Comparison of ENCODE assay signal across 19 cellular contexts in the genomic region with DNA sequence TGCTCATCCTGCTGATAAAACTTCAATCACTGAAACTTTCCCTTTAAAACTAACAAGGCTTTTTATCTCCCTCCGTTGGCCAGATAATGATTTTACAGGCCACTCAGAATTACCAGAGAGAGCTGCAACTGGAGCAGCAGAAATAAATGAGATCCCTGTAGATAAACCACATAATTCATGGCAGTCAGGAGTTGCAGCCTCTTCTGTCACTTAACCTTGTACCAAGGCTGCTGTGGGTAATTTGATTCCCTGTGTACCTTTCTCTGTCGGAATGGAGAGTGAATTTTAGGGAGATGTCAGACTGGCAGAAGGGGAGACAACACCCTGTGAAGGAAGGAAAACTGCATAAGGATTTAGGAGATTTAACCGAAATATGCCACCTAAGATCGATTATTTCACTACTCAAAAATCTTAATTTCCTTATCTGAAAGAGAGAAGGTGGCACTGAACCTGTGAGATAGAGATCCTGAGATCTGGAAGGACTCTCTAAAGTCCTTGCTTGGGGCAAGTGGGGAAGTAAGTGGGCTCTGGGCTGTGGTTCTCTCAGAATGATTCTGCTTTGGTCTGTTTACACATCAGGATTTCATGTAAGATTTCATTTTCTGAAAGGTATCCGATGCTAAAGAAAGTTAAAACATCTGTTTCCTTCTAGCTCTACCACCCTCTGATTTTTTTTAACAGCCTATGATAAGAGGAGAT. TPM values are rescaled to one million over a fixed set of nuclear protein-coding genes. Genes with fewer than 3 reads are reported as not detected.
DNase-seq lines count a peak whose midpoint lies in the region; ATAC-seq and TF ChIP-seq lines count a peak whose summit lies in the region.
"Had no signal": no experiment of that assay in that cellular context is flagged by ENCODE, and none has a peak within 500 bp of the region (broad histone marks: within the 10 kb centered on the region; RNA-seq: fewer than 3 reads in every experiment).

No MANE protein-coding gene starts in this region.

- no peak; a peak in 1 of 4 replicates for TF ChIP-seq CTCF in GM23338 (conservative IDR thresholded peaks at IDR 0.05; ENCODE audit: low read depth in 2 of 2)
- no peak for TF ChIP-seq CTCF in brain microvascular endothelial cell (IDR thresholded peaks at IDR 0.05; ENCODE audit: low read depth, low read length, missing control alignments)

- no peak overlapping the region for H2BK120ac ChIP-seq in mesenchymal stem cell (ENCODE audit: low read depth, low read length)

- no peaks in the 10 kb centered on the region for H3K9me2 ChIP-seq in GM23338 (ENCODE audit: insufficient read depth)

- no peak; the same call in 2 of the 3 replicates for ATAC-seq in GM23338
- ATAC-seq: left lobe of liver had no signal

- no peak overlapping the region for H4K91ac ChIP-seq in mesenchymal stem cell (ENCODE audit: low read length)

- CTCF ChIA-PET in CD8-positive, alpha-beta memory T cell (lab: Charles Lee): no interaction called here

- H3K4me1 ChIP-seq in GM23338 (ENCODE audit: insufficient read depth): no peaks in the 10 kb centered on the region; the same call in 1 of the 2 replicates
- H3K4me1 ChIP-seq in mesenchymal stem cell (ENCODE audit: control insufficient read depth, insufficient read depth, low read depth, low read length): no peaks in the 10 kb centered on the region
- H3K4me1 ChIP-seq in CD8-positive, alpha-beta memory T cell (ENCODE audit: insufficient read depth, low read length): no peaks in the 10 kb centered on the region

- H3K27me3 Mint-ChIP-seq in GM23338 (ENCODE audit: insufficient read depth, low read depth, poor library complexity): peaks cover 2% of the 10 kb centered on the region
- H3K27me3 Mint-ChIP-seq in CD8-positive, alpha-beta memory T cell: peaks cover 8 to 15% of the 10 kb centered on the region in 2 donors

- no peaks in the 10 kb centered on the region for H3K36me3 Mint-ChIP-seq in GM23338 (ENCODE audit: low read depth)
- peaks cover 0 to 4% (median 0%) of the 10 kb centered on the region in 3 donors for H3K36me3 Mint-ChIP-seq in CD8-positive, alpha-beta memory T cell
- H3K36me3 Mint-ChIP-seq: type B pancreatic cell had no signal

- no peaks in the 10 kb centered on the region for H3K79me2 ChIP-seq in GM23338 (replicated peaks; ENCODE audit: insufficient read depth)

- H4K8ac ChIP-seq in mesenchymal stem cell (ENCODE audit: low read length): no peak overlapping the region

- no peaks in the 10 kb centered on the region for H4K20me1 ChIP-seq in GM23338 (replicated peaks; ENCODE audit: insufficient read depth)

- H3K14ac ChIP-seq in mesenchymal stem cell (ENCODE audit: low read length in 2 of 2): no peak overlapping the region

- POLR2A ChIA-PET in CD8-positive, alpha-beta memory T cell (lab: Charles Lee): no interaction called here

- no peak overlapping the region for H3K9ac ChIP-seq in mesenchymal stem cell (ENCODE audit: low read length)

- H3K4ac ChIP-seq in mesenchymal stem cell (ENCODE audit: low read depth in 1 of 2, low read length in 2 of 2): no peak overlapping the region

- H2AK5ac ChIP-seq in mesenchymal stem cell (ENCODE audit: low read length, severe bottlenecking): no peak overlapping the region

- in situ Hi-C loops in brain microvascular endothelial cell (cut with HindIII; ENCODE audit: low pct_ligation_motif_present, low sequenced_read_pairs): no loop called here

- no peak overlapping the region for H3K4me2 ChIP-seq in GM23338
- no peak overlapping the region for H3K4me2 ChIP-seq in mesenchymal stem cell (ENCODE audit: low read length, poor library complexity, severe bottlenecking)

- H3K79me1 ChIP-seq in mesenchymal stem cell (replicated peaks; ENCODE audit: low read length, poor library complexity, severe bottlenecking): no peaks in the 10 kb centered on the region

- H2AFZ ChIP-seq in GM23338 (peak overlapping the region; percentile 49; the same call in 1 of the 2 replicates), mesenchymal stem cell (ENCODE audit: low read depth, low read length) (no peak overlapping the region)

- H3K4me1 Mint-ChIP-seq in GM23338: peaks cover 24% of the 10 kb centered on the region; the same call in 2 of the 3 replicates
- peaks cover 5 to 11% (median 6%) of the 10 kb centered on the region in 3 donors for H3K4me1 Mint-ChIP-seq in CD8-positive, alpha-beta memory T cell

- 19% methylated on average over 2 of the region's 5 CpGs for WGBS in mesenchymal stem cell

- no peak overlapping the region for H3K18ac ChIP-seq in mesenchymal stem cell (ENCODE audit: low read depth in 1 of 2, low read length in 2 of 2)

- H3K27ac ChIP-seq in GM23338 (ENCODE audit: low read depth) (no peak overlapping the region), mesenchymal stem cell (ENCODE audit: low read length, poor library complexity, severe bottlenecking) (no peak overlapping the region), brain microvascular endothelial cell (no peak overlapping the region)
- no peak overlapping the region for H3K27ac ChIP-seq in CD8-positive, alpha-beta memory T cell (ENCODE audit: low read depth, low read length)
- H3K27ac ChIP-seq: skin epidermis had no signal

- H3K27ac Mint-ChIP-seq in GM23338: no peak overlapping the region
- no peak overlapping the region for H3K27ac Mint-ChIP-seq in CD8-positive, alpha-beta memory T cell
- H3K27ac Mint-ChIP-seq: type B pancreatic cell had no signal

- H2BK12ac ChIP-seq in mesenchymal stem cell (ENCODE audit: low read length in 2 of 2): no peak overlapping the region

- H3K27me3 ChIP-seq in GM23338 (ENCODE audit: insufficient read depth) (no peaks in the 10 kb centered on the region), mesenchymal stem cell (ENCODE audit: control insufficient read depth in 1 of 2, insufficient read depth in 1 of 2, low read length in 2 of 2) (peaks cover 0 to 10% of the 10 kb centered on the region in 2 experiments), brain microvascular endothelial cell (replicated peaks) (no peaks in the 10 kb centered on the region)
- H3K27me3 ChIP-seq in CD8-positive, alpha-beta memory T cell (ENCODE audit: insufficient read depth, low read length, poor library complexity, severe bottlenecking): no peaks in the 10 kb centered on the region

- no peak overlapping the region for H2BK5ac ChIP-seq in mesenchymal stem cell (ENCODE audit: low read depth, low read length, poor library complexity, severe bottlenecking)

- no peak overlapping the region for H2BK15ac ChIP-seq in mesenchymal stem cell (ENCODE audit: low read depth, poor library complexity, severe bottlenecking)

- H3K4me3 Mint-ChIP-seq in GM23338: no peak overlapping the region
- H3K4me3 Mint-ChIP-seq in CD8-positive, alpha-beta memory T cell: peak overlapping the region in 1 of 7 donors; percentile 1
- H3K4me3 Mint-ChIP-seq: activated T-cell treated with anti-CD3 and anti-CD28 coated beads, Interleukin-2, amount 50 U/mL, for 4 hours; type B pancreatic cell had no signal

- no peaks in the 10 kb centered on the region for H3F3A ChIP-seq in GM23338 (replicated peaks; ENCODE audit: low read depth)

- H3K4me3 ChIP-seq in GM23338: no peak overlapping the region
- no peak overlapping the region for H3K4me3 ChIP-seq in mesenchymal stem cell (ENCODE audit: insufficient read depth in 1 of 2, low read depth in 1 of 2, low read length in 2 of 2)
- H3K4me3 ChIP-seq in brain microvascular endothelial cell (ENCODE audit: low read depth, low read length): no peak overlapping the region
- H3K4me3 ChIP-seq in CD8-positive, alpha-beta memory T cell (ENCODE audit: low read length): no peak overlapping the region
- H3K4me3 ChIP-seq: skin epidermis had no signal

- H3K36me3 ChIP-seq in GM23338 (ENCODE audit: insufficient read depth) (no peaks in the 10 kb centered on the region), mesenchymal stem cell (ENCODE audit: control insufficient read depth in 1 of 2, insufficient read depth in 2 of 2, low read depth in 1 of 2, low read length in 2 of 2) (no peaks in the 10 kb centered on the region), brain microvascular endothelial cell (replicated peaks) (no peaks in the 10 kb centered on the region)
- H3K36me3 ChIP-seq in CD8-positive, alpha-beta memory T cell (ENCODE audit: insufficient read depth, low read length): no peaks in the 10 kb centered on the region

- H3K9me3 ChIP-seq in mesenchymal stem cell (ENCODE audit: control insufficient read depth, low read length): no peaks in the 10 kb centered on the region
- no peaks in the 10 kb centered on the region for H3K9me3 ChIP-seq in CD8-positive, alpha-beta memory T cell (ENCODE audit: low read length)

- no peak overlapping the region for H3K23ac ChIP-seq in mesenchymal stem cell (ENCODE audit: low read length in 2 of 2)

- DNase-seq in EH (ENCODE audit: low read depth) (peak; percentile 15), GM23338 (ENCODE audit: low spot score) (no peak), SK-N-DZ (ENCODE audit: low spot score) (peak; percentile 89), mesenchymal stem cell (peak; percentile 10), NCI-H2196 treated with DMSO at 0.1 percent for 48 hours (lab: John Stamatoyannopoulos, UW; ENCODE audit: unreplicated experiment) (no peak), NCI-H446 (lab: John Stamatoyannopoulos, UW) (no peak), brain microvascular endothelial cell (no peak)
- no peak for DNase-seq in CD8-positive, alpha-beta memory T cell
- DNase-seq: activated CD4-positive, alpha-beta T cell treated with anti-CD3 and anti-CD28 coated beads for 48 hours; activated T-cell treated with anti-CD3 and anti-CD28 coated beads, Interleukin-2, amount 50 U/mL, for 4 hours; amniotic stem cell; C1 segment of cervical spinal cord; cerebellar nuclear complex; DMS79 treated with DMSO at 0.1 percent for 48 hours; NK-92 treated with Interleukin-12 subunit alpha and Interleukin-12 subunit beta, amount 100 ng/mL, for 24 hours; Right ventricle myocardium superior had no signal

- no peaks in the 10 kb centered on the region for H3K9me3 Mint-ChIP-seq in GM23338
- H3K9me3 Mint-ChIP-seq in CD8-positive, alpha-beta memory T cell: no peaks in the 10 kb centered on the region
- H3K9me3 Mint-ChIP-seq: activated T-cell treated with anti-CD3 and anti-CD28 coated beads, Interleukin-2, amount 50 U/mL, for 4 hours had no signal

TF ChIP-seq in GM23338, 12 proteins besides CTCF, POLR2A, EP300 and RAD21 (continues in another document):
- TF ChIP-seq POLR2AphosphoS5 (IDR thresholded peaks at IDR 0.05; ENCODE audit: low read depth) (no peak), CREB1 (CRISPR knock-in tag; IDR thresholded peaks at IDR 0.05; ENCODE audit: low read depth) (no peak), JUNB (IDR thresholded peaks at IDR 0.05; ENCODE audit: unreplicated experiment) (no peak), ZNF114 (CRISPR knock-in tag; IDR thresholded peaks at IDR 0.05) (no peak), STAT1 (IDR thresholded peaks at IDR 0.05; ENCODE audit: unreplicated experiment) (no peak)

RNA-seq across cellular contexts. Expression of a gene that starts 14.3 kb away (rescaled TPM):
- 21.5 and 24.6 TPM in 2 replicates for total RNA-seq in GM23338 (2014; rRNA removed; shearing (Covaris generic))
- polyA plus RNA-seq in GM23338 (2016; fragmentation: Nextera tagmentation; extraction: Ambion mirVana): 18.2 and 18.6 TPM in 2 replicates
- polyA plus RNA-seq in SK-N-DZ (2014; cell fraction: cytosol; rRNA removed): 17.7 and 22.3 TPM in 2 replicates
- 10.8 and 19.3 TPM in 2 replicates for polyA plus RNA-seq in SK-N-DZ (2014; cell fraction: nucleus; rRNA removed)
- polyA plus RNA-seq in mesenchymal stem cell (2013, experiment 1 of 2): 20.4 TPM
- polyA plus RNA-seq in mesenchymal stem cell (2013, experiment 2 of 2): 22.2 TPM
- total RNA-seq in CD8-positive, alpha-beta memory T cell: 10 to 100 TPM; 15.9 to 16.7 TPM
- 29.7 TPM for polyA plus RNA-seq in CD8-positive, alpha-beta memory T cell

Comparison
In these comparisons a context has a peak if more than half of its experiments do, and no peak if none do; other contexts are left out.
1. DNase-seq: peak in EH (single experiment), SK-N-DZ (single experiment) and mesenchymal stem cell (single experiment); none in GM23338 (single experiment), NCI-H2196 treated with DMSO at 0.1 percent for 48 hours (single experiment), NCI-H446 (0 of 2), brain microvascular endothelial cell (single experiment) and CD8-positive, alpha-beta memory T cell (0 of 5).